8 cellular contexts compared by ENCODE assay signal in the genomic region with DNA sequence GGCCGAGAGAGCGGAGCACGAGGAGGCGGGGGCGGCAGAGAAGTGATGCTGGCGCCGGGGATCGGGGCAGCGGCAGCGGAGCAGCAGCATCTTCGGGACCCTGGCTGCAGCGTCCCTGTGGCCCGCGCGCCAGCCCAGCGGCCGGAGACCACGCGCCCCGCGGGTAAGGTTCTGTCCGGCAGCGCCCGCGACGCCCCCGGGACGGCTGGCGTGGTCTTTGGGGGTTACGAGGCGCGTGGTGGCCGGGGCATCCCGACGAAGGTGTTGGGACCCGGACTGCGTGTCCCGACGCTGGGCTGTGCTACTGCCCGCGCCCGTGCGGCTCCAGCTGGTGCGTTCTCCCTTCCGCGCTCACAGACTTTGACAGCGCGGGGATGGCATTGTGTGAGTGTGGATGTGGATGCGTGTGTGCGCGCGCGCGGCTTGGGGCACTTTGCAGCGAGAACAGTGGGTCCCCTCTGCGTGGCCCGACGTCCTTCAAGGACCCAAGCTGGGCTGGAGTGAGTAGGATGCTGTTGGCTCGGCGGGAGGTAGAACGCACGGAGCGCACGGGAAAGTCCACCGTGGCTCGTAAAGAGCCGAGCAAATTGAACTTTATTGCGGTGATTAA. TPM values are rescaled to one million over a fixed set of nuclear protein-coding genes. Genes with fewer than 3 reads are reported as not detected.
DNase-seq lines count a peak whose midpoint lies in the region; ATAC-seq and TF ChIP-seq lines count a peak whose summit lies in the region.

No MANE protein-coding gene starts in this region.

- intact Hi-C loops in activated CD4-positive, alpha-beta T cell treated with anti-CD3 and anti-CD28 coated beads for 36 hours (cut with DNase I, micrococcal nuclease) = loop anchor here in 1 of 2 experiments (5.0 to 10.0 kb wide), 2 partner anchors 822 to 1341 kb away; a partner anchor contains a TSS

- H3K36me3 Mint-ChIP-seq in activated CD4-positive, alpha-beta T cell treated with anti-CD3 and anti-CD28 coated beads for 36 hours (ENCODE audit: low read depth) = no peaks in the 10 kb centered on the region

- TF ChIP-seq CTCF in liver (IDR thresholded peaks at IDR 0.05; ENCODE audit: low read depth, low read length, missing input control) = no peak

- no peak for TF ChIP-seq RAD21 in liver (IDR thresholded peaks at IDR 0.05)

- H3K4me1 Mint-ChIP-seq in activated CD4-positive, alpha-beta T cell treated with anti-CD3 and anti-CD28 coated beads for 36 hours = peaks cover 13% of the 10 kb centered on the region

- no peak overlapping the region for H3K27ac Mint-ChIP-seq in activated CD4-positive, alpha-beta T cell treated with anti-CD3 and anti-CD28 coated beads for 36 hours

- peaks cover 0 to 14% (median 3%) of the 10 kb centered on the region in 4 donors for H3K27me3 ChIP-seq in liver (ENCODE audit: control insufficient read depth in 4 of 4, insufficient read depth in 4 of 4, low read length in 3 of 4)

- POLR2A ChIA-PET in activated CD4-positive, alpha-beta T cell treated with anti-CD3 and anti-CD28 coated beads for 36 hours (lab: Charles Lee) = no interaction called here

- H3K36me3 ChIP-seq in liver (ENCODE audit: control insufficient read depth in 4 of 4, insufficient read depth in 3 of 4, low read depth in 1 of 4, low read length in 3 of 4) = no peaks in the 10 kb centered on the region

- H3K27ac ChIP-seq in cingulate gyrus (ENCODE audit: low read depth, low read length) (peak overlapping the region; percentile 8), liver (ENCODE audit: low read depth in 1 of 2, low read length in 2 of 2) (no peak overlapping the region), substantia nigra (ENCODE audit: low read depth, low read length, poor library complexity, severe bottlenecking) (peak overlapping the region; percentile 46)

- DNase-seq in activated CD4-positive, alpha-beta T cell treated with anti-CD3 and anti-CD28 coated beads for 36 hours = peak; percentile 26
- DNase-seq in activated CD4-positive, alpha-beta T cell treated with anti-CD3 and anti-CD28 coated beads for 1 hour = no peak
- DNase-seq in NCI-H526 (lab: John Stamatoyannopoulos, UW) (peak; percentile 24 to 73), substantia nigra (lab: John Stamatoyannopoulos, UW) (peak in 23 of 49 donors; percentile 10 to 87 (median 35)), DMS153 treated with DMSO at 0.1 percent for 48 hours (lab: John Stamatoyannopoulos, UW; ENCODE audit: unreplicated experiment) (no peak)

- H3K27me3 Mint-ChIP-seq in activated CD4-positive, alpha-beta T cell treated with anti-CD3 and anti-CD28 coated beads for 36 hours = peaks cover 39% of the 10 kb centered on the region

- no peak overlapping the region for H3K9ac ChIP-seq in liver (ENCODE audit: low read depth in 1 of 2, low read length in 2 of 2)

- no peaks in the 10 kb centered on the region for H3K9me3 Mint-ChIP-seq in activated CD4-positive, alpha-beta T cell treated with anti-CD3 and anti-CD28 coated beads for 36 hours (ENCODE audit: low read depth)

- CTCF ChIA-PET in activated CD4-positive, alpha-beta T cell treated with anti-CD3 and anti-CD28 coated beads for 36 hours (lab: Charles Lee) = interaction anchor here (1.1 kb wide), 1 partner anchor 12 kb away, joined by 3 read pairs; no protein-coding TSS in a partner anchor

- peak overlapping the region; percentile 64 for H3K4me3 Mint-ChIP-seq in activated CD4-positive, alpha-beta T cell treated with anti-CD3 and anti-CD28 coated beads for 36 hours

- peaks cover 12 to 26% (median 14%) of the 10 kb centered on the region in 4 donors for H3K4me1 ChIP-seq in liver (ENCODE audit: control insufficient read depth in 4 of 4, insufficient read depth in 4 of 4, low read length in 3 of 4)

- H3K4me3 ChIP-seq in liver (ENCODE audit: low read depth in 1 of 3, low read length in 3 of 3) = peak overlapping the region in 2 of 3 donors; percentile 46 to 62

- peak; percentile 14 for ATAC-seq in activated CD4-positive, alpha-beta T cell treated with anti-CD3 and anti-CD28 coated beads for 36 hours
- peak; percentile 7 for ATAC-seq in HG02571 (IDR thresholded peaks at IDR 0.05; ENCODE audit: unreplicated experiment)

- WGBS in liver = 1% methylated on average over 68 of the region's 68 CpGs

- no peaks in the 10 kb centered on the region for H3K9me3 ChIP-seq in liver (ENCODE audit: control insufficient read depth in 4 of 4, low read length in 3 of 4)

TF ChIP-seq in liver, 16 proteins besides CTCF, POLR2A, EP300 and RAD21:
- TF ChIP-seq NR2F2 (IDR thresholded peaks at IDR 0.05) (no peak), SP1 (IDR thresholded peaks at IDR 0.05) (no peak), GABPA (IDR thresholded peaks at IDR 0.05 in 1 of 2, conservative IDR thresholded peaks at IDR 0.05 in 1 of 2) (no peak), TAF1 (conservative IDR thresholded peaks at IDR 0.05) (no peak), FOXA2 (IDR thresholded peaks at IDR 0.05) (no peak), EGR1 (IDR thresholded peaks at IDR 0.05; ENCODE audit: low read depth in 2 of 2) (no peak), FOXA1 (IDR thresholded peaks at IDR 0.05) (no peak), HNF4G (IDR thresholded peaks at IDR 0.05) (no peak), HNF4A (conservative IDR thresholded peaks at IDR 0.05) (no peak), JUND (IDR thresholded peaks at IDR 0.05) (no peak), RXRA (IDR thresholded peaks at IDR 0.05) (no peak), YY1 (IDR thresholded peaks at IDR 0.05) (no peak)
- TF ChIP-seq, protein P1, sequence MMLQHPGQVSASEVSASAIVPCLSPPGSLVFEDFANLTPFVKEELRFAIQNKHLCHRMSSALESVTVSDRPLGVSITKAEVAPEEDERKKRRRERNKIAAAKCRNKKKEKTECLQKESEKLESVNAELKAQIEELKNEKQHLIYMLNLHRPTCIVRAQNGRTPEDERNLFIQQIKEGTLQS (IDR thresholded peaks at IDR 0.05) = no peak
- TF ChIP-seq, protein P2, sequence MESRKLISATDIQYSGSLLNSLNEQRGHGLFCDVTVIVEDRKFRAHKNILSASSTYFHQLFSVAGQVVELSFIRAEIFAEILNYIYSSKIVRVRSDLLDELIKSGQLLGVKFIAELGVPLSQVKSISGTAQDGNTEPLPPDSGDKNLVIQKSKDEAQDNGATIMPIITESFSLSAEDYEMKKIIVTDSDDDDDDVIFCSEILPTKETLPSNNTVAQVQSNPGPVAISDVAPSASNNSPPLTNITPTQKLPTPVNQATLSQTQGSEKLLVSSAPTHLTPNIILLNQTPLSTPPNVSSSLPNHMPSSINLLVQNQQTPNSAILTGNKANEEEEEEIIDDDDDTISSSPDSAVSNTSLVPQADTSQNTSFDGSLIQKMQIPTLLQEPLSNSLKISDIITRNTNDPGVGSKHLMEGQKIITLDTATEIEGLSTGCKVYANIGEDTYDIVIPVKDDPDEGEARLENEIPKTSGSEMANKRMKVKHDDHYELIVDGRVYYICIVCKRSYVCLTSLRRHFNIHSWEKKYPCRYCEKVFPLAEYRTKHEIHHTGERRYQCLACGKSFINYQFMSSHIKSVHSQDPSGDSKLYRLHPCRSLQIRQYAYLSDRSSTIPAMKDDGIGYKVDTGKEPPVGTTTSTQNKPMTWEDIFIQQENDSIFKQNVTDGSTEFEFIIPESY (IDR thresholded peaks at IDR 0.05) = no peak
- TF ChIP-seq, protein P3, sequence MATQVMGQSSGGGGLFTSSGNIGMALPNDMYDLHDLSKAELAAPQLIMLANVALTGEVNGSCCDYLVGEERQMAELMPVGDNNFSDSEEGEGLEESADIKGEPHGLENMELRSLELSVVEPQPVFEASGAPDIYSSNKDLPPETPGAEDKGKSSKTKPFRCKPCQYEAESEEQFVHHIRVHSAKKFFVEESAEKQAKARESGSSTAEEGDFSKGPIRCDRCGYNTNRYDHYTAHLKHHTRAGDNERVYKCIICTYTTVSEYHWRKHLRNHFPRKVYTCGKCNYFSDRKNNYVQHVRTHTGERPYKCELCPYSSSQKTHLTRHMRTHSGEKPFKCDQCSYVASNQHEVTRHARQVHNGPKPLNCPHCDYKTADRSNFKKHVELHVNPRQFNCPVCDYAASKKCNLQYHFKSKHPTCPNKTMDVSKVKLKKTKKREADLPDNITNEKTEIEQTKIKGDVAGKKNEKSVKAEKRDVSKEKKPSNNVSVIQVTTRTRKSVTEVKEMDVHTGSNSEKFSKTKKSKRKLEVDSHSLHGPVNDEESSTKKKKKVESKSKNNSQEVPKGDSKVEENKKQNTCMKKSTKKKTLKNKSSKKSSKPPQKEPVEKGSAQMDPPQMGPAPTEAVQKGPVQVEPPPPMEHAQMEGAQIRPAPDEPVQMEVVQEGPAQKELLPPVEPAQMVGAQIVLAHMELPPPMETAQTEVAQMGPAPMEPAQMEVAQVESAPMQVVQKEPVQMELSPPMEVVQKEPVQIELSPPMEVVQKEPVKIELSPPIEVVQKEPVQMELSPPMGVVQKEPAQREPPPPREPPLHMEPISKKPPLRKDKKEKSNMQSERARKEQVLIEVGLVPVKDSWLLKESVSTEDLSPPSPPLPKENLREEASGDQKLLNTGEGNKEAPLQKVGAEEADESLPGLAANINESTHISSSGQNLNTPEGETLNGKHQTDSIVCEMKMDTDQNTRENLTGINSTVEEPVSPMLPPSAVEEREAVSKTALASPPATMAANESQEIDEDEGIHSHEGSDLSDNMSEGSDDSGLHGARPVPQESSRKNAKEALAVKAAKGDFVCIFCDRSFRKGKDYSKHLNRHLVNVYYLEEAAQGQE (IDR thresholded peaks at IDR 0.05) = no peak
- TF ChIP-seq, protein P4, sequence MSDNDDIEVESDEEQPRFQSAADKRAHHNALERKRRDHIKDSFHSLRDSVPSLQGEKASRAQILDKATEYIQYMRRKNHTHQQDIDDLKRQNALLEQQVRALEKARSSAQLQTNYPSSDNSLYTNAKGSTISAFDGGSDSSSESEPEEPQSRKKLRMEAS (IDR thresholded peaks at IDR 0.05) = no peak

RNA-seq across cellular contexts. Expression of a gene that starts 0.5 kb away (rescaled TPM):
- total RNA-seq in activated CD4-positive, alpha-beta T cell treated with anti-CD3 and anti-CD28 coated beads for 36 hours = under 1 TPM in 1 of 2 experiments, not detected in 1; 0.07 TPM
- under 1 TPM; under 0.01 to 0.14 TPM for total RNA-seq in liver
- polyA plus RNA-seq in liver = under 1 TPM; 0.02 to 0.03 TPM

Comparison
In these comparisons a context has a peak if more than half of its experiments do, and no peak if none do; other contexts are left out.
1. DNase-seq: peak in activated CD4-positive, alpha-beta T cell treated with anti-CD3 and anti-CD28 coated beads for 36 hours (single experiment) and NCI-H526 (2 of 2); none in activated CD4-positive, alpha-beta T cell treated with anti-CD3 and anti-CD28 coated beads for 1 hour (single experiment) and DMS153 treated with DMSO at 0.1 percent for 48 hours (single experiment).
2. H3K27ac ChIP-seq: peak in cingulate gyrus (single experiment) and substantia nigra (single experiment); none in liver (0 of 2).